Comparison of ENCODE assay signal across 24 cellular contexts in the genomic region with DNA sequence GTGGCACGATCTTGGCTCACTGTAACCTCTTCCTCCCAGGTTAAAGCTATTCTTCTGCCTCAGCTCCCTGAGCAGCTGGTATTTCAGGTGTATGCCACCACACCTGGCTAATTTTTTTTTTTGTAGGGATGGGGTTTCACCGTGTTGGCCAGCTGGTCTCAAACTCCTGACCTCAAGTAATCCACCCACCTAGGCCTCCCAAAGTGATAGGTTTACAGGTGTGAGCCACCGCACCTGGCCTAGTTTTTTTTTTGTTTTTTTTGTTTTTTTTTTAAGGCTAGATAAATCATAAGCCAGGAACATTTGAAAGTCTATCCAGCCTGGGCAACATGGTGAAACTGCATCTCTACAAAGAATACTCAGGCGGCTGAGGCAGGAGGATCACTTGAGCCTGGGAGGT.
"Had no signal": no experiment of that assay in that cellular context is flagged by ENCODE, and none has a peak within 500 bp of the region (broad histone marks: within the 10 kb centered on the region; RNA-seq: fewer than 3 reads in every experiment).

No MANE protein-coding gene starts in this region.

- H3K4me1 Mint-ChIP-seq: mesothelial cell of epicardium had no signal

- H3K27me3 ChIP-seq: ovary, right atrium auricular region, stomach, testis, thyroid gland, transverse colon, upper lobe of left lung, vagina had no signal

- H3K27me3 Mint-ChIP-seq: naive thymus-derived CD4-positive, alpha-beta T cell; natural killer cell treated with Interleukin-12 subunit alpha and Interleukin-12 subunit beta and Interleukin-15 and Interleukin-18, amount 100 ng/mL, for 72 hours; progenitor cell of endocrine pancreas; stimulated activated naive B cell treated with anti-CD40 and anti-IgM and Interleukin-4, amounts not matched to agents 10 μg/mL and 1 μg/mL and 100 μg/mL, for 72 hours had no signal

- H3K4me1 ChIP-seq: thyroid gland, transverse colon, upper lobe of left lung, vagina had no signal

- H3K4me3 ChIP-seq: left ventricle myocardium inferior, lung, ovary, right atrium auricular region, skin epidermis, stomach, testis, thyroid gland, transverse colon, upper lobe of left lung, vagina had no signal

- H3K4me3 Mint-ChIP-seq: mesothelial cell of epicardium; naive thymus-derived CD4-positive, alpha-beta T cell; stimulated activated naive B cell treated with anti-CD40 and anti-IgM and Interleukin-4, amounts not matched to agents 10 μg/mL and 1 μg/mL and 100 μg/mL, for 72 hours had no signal

- H3K9me3 Mint-ChIP-seq: mesothelial cell of epicardium; naive thymus-derived CD4-positive, alpha-beta T cell; natural killer cell treated with Interleukin-12 subunit alpha and Interleukin-12 subunit beta and Interleukin-15 and Interleukin-18, amount 100 ng/mL, for 72 hours; stimulated activated naive B cell treated with anti-CD40 and anti-IgM and Interleukin-4, amounts not matched to agents 10 μg/mL and 1 μg/mL and 100 μg/mL, for 72 hours had no signal

- DNase-seq: islet precursor cell; left ventricle myocardium inferior; mesendoderm; naive thymus-derived CD4-positive, alpha-beta T cell; ovary; stimulated activated CD4-positive, alpha-beta T cell treated with anti-CD3 and anti-CD28 coated beads, Interleukin-12 subunit alpha, Interleukin-12 subunit beta, amount 100 ng/mL, for 4 hours; stimulated activated CD4-positive, alpha-beta T cell treated with anti-CD3 and anti-CD28 coated beads, Interleukin-15, amount 100 ng/mL, for 24 hours; stimulated activated CD4-positive, alpha-beta T cell treated with anti-CD3 and anti-CD28 coated beads, Interleukin-2, amount 100 ng/mL, for 24 hours; stimulated activated CD4-positive, alpha-beta T cell treated with anti-CD3 and anti-CD28 coated beads, Interleukin-4, amount 100 ng/mL, for 1 hour; stimulated activated naive B cell treated with anti-CD40 and anti-IgM and Interleukin-4, amounts not matched to agents 10 μg/mL and 1 μg/mL and 100 μg/mL, for 72 hours; stimulated activated naive CD8-positive, alpha-beta T cell treated with anti-CD3 and anti-CD28 coated beads, Interleukin-15, Interleukin-2, amounts not matched to agents 100 U/mL and 50 U/mL, for 24 hours; stomach; testis; thyroid gland; transverse colon; upper lobe of left lung had no signal

- ATAC-seq: naive thymus-derived CD4-positive, alpha-beta T cell; natural killer cell treated with Interleukin-12 subunit alpha and Interleukin-12 subunit beta and Interleukin-15 and Interleukin-18, amount 100 ng/mL, for 72 hours; sciatic nerve; stimulated activated naive B cell treated with anti-CD40 and anti-IgM and Interleukin-4, amounts not matched to agents 10 μg/mL and 1 μg/mL and 100 μg/mL, for 72 hours; stimulated activated naive CD8-positive, alpha-beta T cell treated with anti-CD3 and anti-CD28 coated beads, Interleukin-15, Interleukin-2, amounts not matched to agents 100 U/mL and 50 U/mL, for 24 hours had no signal

- H3K27ac ChIP-seq: left ventricle myocardium inferior, ovary, right atrium auricular region, skin epidermis, stomach, testis, thyroid gland, transverse colon, upper lobe of left lung, vagina had no signal

- H3K36me3 ChIP-seq: ovary had no signal
